ENCODE assay signal across 16 cellular contexts in genomic region chr12:112022241-112023016, GRCh38. TPM values are rescaled to one million over a fixed set of nuclear protein-coding genes. Genes with fewer than 3 reads are reported as not detected.
DNase-seq lines count a peak whose midpoint lies in the region; ATAC-seq and TF ChIP-seq lines count a peak whose summit lies in the region.
"Had no signal": no experiment of that assay in that cellular context is flagged by ENCODE, and none has a peak within 500 bp of the region (broad histone marks: within the 10 kb centered on the region; RNA-seq: fewer than 3 reads in every experiment).

No MANE protein-coding gene starts in this region.

- peaks cover 26% of the 10 kb centered on the region for H4K20me1 ChIP-seq in PC-3 (ENCODE audit: low read length)

- H3K4me1 ChIP-seq in PC-3 (ENCODE audit: insufficient read depth, low read length) = peaks cover 22% of the 10 kb centered on the region
- peaks cover 12% of the 10 kb centered on the region for H3K4me1 ChIP-seq in effector memory CD4-positive, alpha-beta T cell (ENCODE audit: control insufficient read depth, insufficient read depth, low read length, poor library complexity, severe bottlenecking)

- no peaks in the 10 kb centered on the region for H3K27me3 ChIP-seq in PC-3 (ENCODE audit: low read length)
- no peaks in the 10 kb centered on the region for H3K27me3 ChIP-seq in effector memory CD4-positive, alpha-beta T cell (replicated peaks; ENCODE audit: control insufficient read depth, insufficient read depth, low read length, poor library complexity, severe bottlenecking)
- H3K27me3 ChIP-seq: adrenal gland, MG63, spleen had no signal

- H3K27ac ChIP-seq in PC-3 (ENCODE audit: low read length) (no peak overlapping the region), coronary artery (no peak overlapping the region)
- peak overlapping the region; percentile 12 for H3K27ac ChIP-seq in effector memory CD4-positive, alpha-beta T cell (ENCODE audit: insufficient read depth, low read length, poor library complexity, severe bottlenecking)
- H3K27ac ChIP-seq: adrenal gland, epithelial cell of prostate had no signal

- peaks cover 60% of the 10 kb centered on the region for H3K4me1 Mint-ChIP-seq in activated naive CD4-positive, alpha-beta T cell treated with anti-CD3 and anti-CD28 coated beads, Interleukin-2, amount 50 U/mL, for 24 hours
- H3K4me1 Mint-ChIP-seq in progenitor cell of endocrine pancreas (ENCODE audit: low read depth) = no peaks in the 10 kb centered on the region

- H3K4me3 ChIP-seq in PC-3 (ENCODE audit: low read length) (no peak overlapping the region), coronary artery (no peak overlapping the region)
- no peak overlapping the region for H3K4me3 ChIP-seq in effector memory CD4-positive, alpha-beta T cell (ENCODE audit: insufficient read depth, low read depth, low read length, poor library complexity, severe bottlenecking)
- H3K4me3 ChIP-seq: adrenal gland, MG63, spleen had no signal

- H2AFZ ChIP-seq in PC-3 (ENCODE audit: low read length) = no peak overlapping the region

- no peak overlapping the region for H3K4me2 ChIP-seq in PC-3 (ENCODE audit: low read length)

- no peak for TF ChIP-seq CTCF in PC-3 (conservative IDR thresholded peaks at IDR 0.05; ENCODE audit: low read depth, low read length)
- no peak for TF ChIP-seq CTCF in progenitor cell of endocrine pancreas (IDR thresholded peaks at IDR 0.05; ENCODE audit: unreplicated experiment)
- no peak for TF ChIP-seq CTCF in coronary artery (IDR thresholded peaks at IDR 0.05)

- no peak for ATAC-seq in PC-3
- no peak for ATAC-seq in GM21526 (IDR thresholded peaks at IDR 0.05; ENCODE audit: low FRiP score, unreplicated experiment)

- no peaks in the 10 kb centered on the region for H3K27me3 Mint-ChIP-seq in activated naive CD4-positive, alpha-beta T cell treated with anti-CD3 and anti-CD28 coated beads, Interleukin-2, amount 50 U/mL, for 24 hours
- H3K27me3 Mint-ChIP-seq in progenitor cell of endocrine pancreas = no peaks in the 10 kb centered on the region

- H3K36me3 ChIP-seq in PC-3 (ENCODE audit: low read depth, low read length) = peaks cover 26% of the 10 kb centered on the region
- H3K36me3 ChIP-seq in effector memory CD4-positive, alpha-beta T cell (ENCODE audit: control insufficient read depth, insufficient read depth, low read length) = peaks cover 48% of the 10 kb centered on the region

- H3K27ac Mint-ChIP-seq in activated naive CD4-positive, alpha-beta T cell treated with anti-CD3 and anti-CD28 coated beads, Interleukin-2, amount 50 U/mL, for 24 hours = peak overlapping the region; percentile 6
- peak overlapping the region; percentile 45 for H3K27ac Mint-ChIP-seq in progenitor cell of endocrine pancreas

- intact Hi-C loops in PC-3 (cut with micrococcal nuclease) = no loop called here

- BruUV-seq in PC-3 (replicated peaks; lab: Mats Ljungman, UMichigan) = TSS peak; percentile 83

- no peak overlapping the region for H3K9ac ChIP-seq in PC-3 (ENCODE audit: low read length)

- H3K9me3 Mint-ChIP-seq in activated naive CD4-positive, alpha-beta T cell treated with anti-CD3 and anti-CD28 coated beads, Interleukin-2, amount 50 U/mL, for 24 hours = no peaks in the 10 kb centered on the region
- no peaks in the 10 kb centered on the region for H3K9me3 Mint-ChIP-seq in progenitor cell of endocrine pancreas (ENCODE audit: low read depth)

- POLR2A ChIA-PET in PC-3 (lab: Charles Lee; ENCODE audit: unreplicated experiment) = interaction anchor here (0.7 kb wide), 1 partner anchor 10 kb away, joined by 4 read pairs; the partner anchor contains the start of gene TMEM116

- H3K36me3 Mint-ChIP-seq in activated naive CD4-positive, alpha-beta T cell treated with anti-CD3 and anti-CD28 coated beads, Interleukin-2, amount 50 U/mL, for 24 hours = peaks cover 14% of the 10 kb centered on the region
- H3K36me3 Mint-ChIP-seq in progenitor cell of endocrine pancreas (ENCODE audit: insufficient read depth) = peaks cover 23% of the 10 kb centered on the region

- H3K79me2 ChIP-seq in PC-3 (ENCODE audit: low read length) = peaks cover 39% of the 10 kb centered on the region

- no peak for DNase-seq in activated naive CD4-positive, alpha-beta T cell (lab: John Stamatoyannopoulos, UW)
- DNase-seq in PC-3 (no peak), progenitor cell of endocrine pancreas (ENCODE audit: low spot score, unreplicated experiment) (no peak), coronary artery (ENCODE audit: low spot score) (no peak), NCI-H187 treated with DMSO at 0.1 percent for 48 hours (lab: John Stamatoyannopoulos, UW) (no peak)
- DNase-seq in effector memory CD4-positive, alpha-beta T cell = no peak
- DNase-seq: adrenal gland, MG63, midbrain, NCI-H2081 treated with DMSO at 0.1 percent for 48 hours, NCI-H82, Right ventricle myocardium superior, spleen had no signal

- peaks cover 15% of the 10 kb centered on the region for H3F3A ChIP-seq in PC-3 (ENCODE audit: low read length, unreplicated experiment)

- no peaks in the 10 kb centered on the region for H3K9me3 ChIP-seq in PC-3 (ENCODE audit: low read length)
- H3K9me3 ChIP-seq in effector memory CD4-positive, alpha-beta T cell (ENCODE audit: control insufficient read depth, low read length) = no peaks in the 10 kb centered on the region
- H3K9me3 ChIP-seq: adrenal gland, MG63, spleen had no signal

- CTCF ChIA-PET in PC-3 (lab: Charles Lee) = no interaction called here

- H3K4me3 Mint-ChIP-seq in activated naive CD4-positive, alpha-beta T cell treated with anti-CD3 and anti-CD28 coated beads, Interleukin-2, amount 50 U/mL, for 24 hours = no peak overlapping the region
- H3K4me3 Mint-ChIP-seq in progenitor cell of endocrine pancreas (ENCODE audit: low read depth) = no peak overlapping the region

- H3K9me2 ChIP-seq in PC-3 (replicated peaks; ENCODE audit: low read length) = no peaks in the 10 kb centered on the region

RNA-seq across cellular contexts. Expression of gene ERP29, which starts 9.2 kb away (rescaled TPM):
- total RNA-seq in PC-3 (2014; rRNA removed) (90.2 and 97.2 TPM in 2 replicates), progenitor cell of endocrine pancreas (138 and 144 TPM in 2 replicates)

RNA-seq across cellular contexts. Expression of gene TMEM116, which starts 9.5 kb away (rescaled TPM):
- total RNA-seq in PC-3 (2014; rRNA removed) (4.4 and 5.6 TPM in 2 replicates), progenitor cell of endocrine pancreas (11.6 and 13.1 TPM in 2 replicates)
